In the genomic region with DNA sequence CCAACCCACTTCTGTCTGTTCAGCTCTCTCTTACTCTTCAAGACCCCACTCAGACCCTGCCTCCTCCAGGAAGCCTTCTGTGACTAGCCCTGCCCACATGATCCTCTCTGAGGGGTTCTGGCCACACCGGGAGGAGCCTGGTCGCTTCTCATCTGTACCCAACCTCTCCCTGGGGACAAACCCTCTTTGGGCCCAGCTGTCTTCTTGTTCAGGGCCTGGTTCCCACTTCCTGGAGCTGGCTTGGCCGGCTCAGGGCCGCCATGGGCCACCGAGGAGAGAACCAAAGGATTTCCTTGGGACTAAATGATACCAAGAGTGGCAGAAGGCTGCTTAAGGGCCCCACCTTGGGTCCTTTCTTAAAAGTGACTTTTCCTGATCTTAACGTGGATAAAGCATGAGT, we compare ENCODE assay signal across 22 cellular contexts.
DNase-seq lines count a peak whose midpoint lies in the region; ATAC-seq and TF ChIP-seq lines count a peak whose summit lies in the region.
"Had no signal": no experiment of that assay in that cellular context is flagged by ENCODE, and none has a peak within 500 bp of the region (broad histone marks: within the 10 kb centered on the region; RNA-seq: fewer than 3 reads in every experiment).

No MANE protein-coding gene starts in this region.

- no peak overlapping the region for H2BK5ac ChIP-seq in trophoblast cell (ENCODE audit: low read depth, low read length, poor library complexity)

- no CpG with 5 or more reads among the region's 6 CpGs for WGBS in trophoblast cell (ENCODE audit: extremely low coverage, insufficient coverage, insufficient read length)
- WGBS in esophagus squamous epithelium, 2 donors, result 68 to 90% methylated on average over 2 to 3 of the region's 6 CpGs

- H3K9ac ChIP-seq in trophoblast cell (ENCODE audit: low read length), result no peak overlapping the region

- H3K27me3 ChIP-seq in trophoblast cell (ENCODE audit: insufficient read depth, low read length) (no peaks in the 10 kb centered on the region), upper lobe of right lung (no peaks in the 10 kb centered on the region), esophagus squamous epithelium (peaks cover 0 to 25% (median 0%) of the 10 kb centered on the region in 4 donors)
- H3K27me3 ChIP-seq in CD8-positive, alpha-beta T cell (ENCODE audit: insufficient read depth, low read length), result no peaks in the 10 kb centered on the region

- POLR2A ChIA-PET in CD8-positive, alpha-beta T cell (lab: Charles Lee), result no interaction called here

- H4K12ac ChIP-seq in trophoblast cell (ENCODE audit: low read depth, low read length), result no peak overlapping the region

- no peak overlapping the region for H2BK12ac ChIP-seq in trophoblast cell (ENCODE audit: low read length)

- peaks cover 6% of the 10 kb centered on the region for H3K27me3 Mint-ChIP-seq in CD8-positive, alpha-beta T cell (ENCODE audit: low read depth)

- peak overlapping the region; percentile 8 for H2BK120ac ChIP-seq in trophoblast cell (ENCODE audit: insufficient read depth, low read length, poor library complexity)

- H3K4ac ChIP-seq in trophoblast cell (ENCODE audit: low read depth, low read length), result no peak overlapping the region

- H2AFZ ChIP-seq in trophoblast cell (ENCODE audit: insufficient read depth, low read length, poor library complexity), result no peak overlapping the region
- H2AFZ ChIP-seq: PC-9 had no signal

- H3K4me3 Mint-ChIP-seq in CD8-positive, alpha-beta T cell, result no peak overlapping the region
- H3K4me3 Mint-ChIP-seq: IgD-negative memory B cell had no signal

- CTCF ChIA-PET in CD8-positive, alpha-beta T cell (lab: Charles Lee), result no interaction called here

- peaks cover 3% of the 10 kb centered on the region for H3K79me1 ChIP-seq in trophoblast cell (ENCODE audit: low read length)

- H3K27ac ChIP-seq in trophoblast cell (ENCODE audit: low read depth, low read length) (no peak overlapping the region), upper lobe of right lung (no peak overlapping the region), esophagus squamous epithelium (no peak overlapping the region)
- no peak overlapping the region for H3K27ac ChIP-seq in CD8-positive, alpha-beta T cell (ENCODE audit: low read depth, low read length)
- H3K27ac ChIP-seq: C4-2B, PC-9 had no signal

- H2AK5ac ChIP-seq in trophoblast cell (ENCODE audit: low read length), result no peak overlapping the region

- no peaks in the 10 kb centered on the region for H3K36me3 Mint-ChIP-seq in CD8-positive, alpha-beta T cell

- H3K36me3 ChIP-seq in trophoblast cell (ENCODE audit: control insufficient read depth in 1 of 2, insufficient read depth in 2 of 2, low read length in 2 of 2) (no peaks in the 10 kb centered on the region), upper lobe of right lung (no peaks in the 10 kb centered on the region), esophagus squamous epithelium (no peaks in the 10 kb centered on the region)
- H3K36me3 ChIP-seq in CD8-positive, alpha-beta T cell (ENCODE audit: insufficient read depth, low read length), result no peaks in the 10 kb centered on the region

- intact Hi-C loops in upper lobe of right lung (cut with DNase I) (no loop called here), esophagus squamous epithelium (cut with DNase I) (no loop called here)
- intact Hi-C loops in CD8-positive, alpha-beta T cell (cut with DNase I, micrococcal nuclease), result no loop called here

- H3K4me3 ChIP-seq in trophoblast cell (ENCODE audit: low read depth, low read length) (no peak overlapping the region), upper lobe of right lung (no peak overlapping the region), esophagus squamous epithelium (no peak overlapping the region)
- H3K4me3 ChIP-seq in CD8-positive, alpha-beta T cell (ENCODE audit: low read depth, low read length), result no peak overlapping the region
- H3K4me3 ChIP-seq: PC-9 had no signal

- no peaks in the 10 kb centered on the region for H3K79me2 ChIP-seq in trophoblast cell (ENCODE audit: control insufficient read depth, insufficient read depth, low read length, poor library complexity)

- H3K9me3 ChIP-seq in trophoblast cell (ENCODE audit: insufficient read depth, low read depth, low read length) (peaks cover under 1% of the 10 kb centered on the region), upper lobe of right lung (no peaks in the 10 kb centered on the region), esophagus squamous epithelium (no peaks in the 10 kb centered on the region)
- H3K9me3 ChIP-seq in CD8-positive, alpha-beta T cell (ENCODE audit: low read length), result no peaks in the 10 kb centered on the region

- H3K18ac ChIP-seq in trophoblast cell (ENCODE audit: low read length), result no peak overlapping the region

- H3K14ac ChIP-seq in trophoblast cell (ENCODE audit: low read length), result no peak overlapping the region

- no peak overlapping the region for H4K91ac ChIP-seq in trophoblast cell (ENCODE audit: low read depth, low read length)

- no peak overlapping the region for H3K27ac Mint-ChIP-seq in CD8-positive, alpha-beta T cell
- H3K27ac Mint-ChIP-seq: IgD-negative memory B cell had no signal

- H3K4me1 Mint-ChIP-seq in CD8-positive, alpha-beta T cell (ENCODE audit: low read depth), result no peaks in the 10 kb centered on the region
- H3K4me1 Mint-ChIP-seq: IgD-negative memory B cell had no signal

- no peak for ATAC-seq in upper lobe of right lung
- ATAC-seq in CD8-positive, alpha-beta T cell, result no peak

- no peak for TF ChIP-seq CTCF in upper lobe of right lung (IDR thresholded peaks at IDR 0.05)
- no peak for TF ChIP-seq CTCF in CD8-positive, alpha-beta T cell (IDR thresholded peaks at IDR 0.05)
- TF ChIP-seq CTCF in esophagus squamous epithelium (IDR thresholded peaks at IDR 0.05), result no peak

- no peaks in the 10 kb centered on the region for H3K9me3 Mint-ChIP-seq in CD8-positive, alpha-beta T cell
- H3K9me3 Mint-ChIP-seq: IgD-negative memory B cell had no signal

- DNase-seq in activated CD4-positive, CD25-positive, alpha-beta regulatory T cell treated with anti-CD3 and anti-CD28 coated beads, Interleukin-2, amount 50 U/mL, for 72 hours, result peak; percentile 18
- DNase-seq in activated CD4-positive, CD25-positive, alpha-beta regulatory T cell (lab: John Stamatoyannopoulos, UW), result no peak
- peak; percentile 36 for DNase-seq in ecto neural progenitor cell (ENCODE audit: low spot score)
- no peak for DNase-seq in trophoblast cell
- peak; percentile 30 for DNase-seq in upper lobe of right lung
- DNase-seq in CD8-positive, alpha-beta T cell, result no peak
- DNase-seq in stimulated activated CD4-positive, alpha-beta T cell treated with anti-CD3 and anti-CD28 coated beads, Interleukin-2, amount 100 ng/mL, for 48 hours, result no peak
- no peak for DNase-seq in esophagus squamous epithelium (lab: John Stamatoyannopoulos, UW)
- DNase-seq: 8988T, EL, GF-D8, Karpas-422, MV-4-11, NCI-H1105 treated with DMSO at 0.1 percent for 48 hours, NCI-H1694 treated with DMSO at 0.1 percent for 48 hours, NCI-H2107, NCI-H69, PC-9, RPMI8226, SHP77 had no signal

- no peak for TF ChIP-seq POLR2A in esophagus squamous epithelium (IDR thresholded peaks at IDR 0.05)

- peaks cover 7 to 8% of the 10 kb centered on the region in 2 experiments for H3K4me1 ChIP-seq in trophoblast cell (ENCODE audit: control insufficient read depth in 1 of 2, insufficient read depth in 2 of 2, low read length in 2 of 2)
- H3K4me1 ChIP-seq in upper lobe of right lung, result no peaks in the 10 kb centered on the region
- H3K4me1 ChIP-seq in CD8-positive, alpha-beta T cell (ENCODE audit: insufficient read depth, low read length), result no peaks in the 10 kb centered on the region
- H3K4me1 ChIP-seq in esophagus squamous epithelium, result no peaks in the 10 kb centered on the region

- no peak overlapping the region for H4K8ac ChIP-seq in trophoblast cell (ENCODE audit: low read depth, low read length)

- H3K23ac ChIP-seq in trophoblast cell (ENCODE audit: low read length), result no peak overlapping the region

- H3K4me2 ChIP-seq in trophoblast cell (ENCODE audit: low read length), result no peak overlapping the region
- H3K4me2 ChIP-seq: PC-9 had no signal

Comparison
In these comparisons a context has a peak if more than half of its experiments do, and no peak if none do; other contexts are left out.
1. DNase-seq: peak in activated CD4-positive, CD25-positive, alpha-beta regulatory T cell treated with anti-CD3 and anti-CD28 coated beads, Interleukin-2, amount 50 U/mL, for 72 hours (single experiment), ecto neural progenitor cell (single experiment) and upper lobe of right lung (single experiment); none in activated CD4-positive, CD25-positive, alpha-beta regulatory T cell (0 of 4), trophoblast cell (0 of 2), CD8-positive, alpha-beta T cell (0 of 7), stimulated activated CD4-positive, alpha-beta T cell treated with anti-CD3 and anti-CD28 coated beads, Interleukin-2, amount 100 ng/mL, for 48 hours (0 of 2) and esophagus squamous epithelium (single experiment).